Comparison of ENCODE assay signal across 19 cellular contexts in genomic region chrX:56368962-56369361, GRCh38.
DNase-seq lines count a peak whose midpoint lies in the region; ATAC-seq and TF ChIP-seq lines count a peak whose summit lies in the region.
"Had no signal": no experiment of that assay in that cellular context is flagged by ENCODE, and none has a peak within 500 bp of the region (broad histone marks: within the 10 kb centered on the region; RNA-seq: fewer than 3 reads in every experiment).

No MANE protein-coding gene starts in this region.

- H3K4ac ChIP-seq in mesenchymal stem cell (ENCODE audit: low read depth in 1 of 2, low read length in 2 of 2): no peak overlapping the region

- CTCF ChIA-PET in T-cell (lab: Charles Lee): no interaction called here

- H3K4me3 ChIP-seq in mesenchymal stem cell (ENCODE audit: insufficient read depth in 1 of 2, low read depth in 1 of 2, low read length in 2 of 2) (no peak overlapping the region), prostate gland (no peak overlapping the region)

- no peak overlapping the region for H3K23ac ChIP-seq in mesenchymal stem cell (ENCODE audit: low read length in 2 of 2)

- H3K36me3 ChIP-seq in mesenchymal stem cell (ENCODE audit: control insufficient read depth in 1 of 2, insufficient read depth in 2 of 2, low read depth in 1 of 2, low read length in 2 of 2) (no peaks in the 10 kb centered on the region), prostate gland (no peaks in the 10 kb centered on the region)

- no peak overlapping the region for H2BK120ac ChIP-seq in mesenchymal stem cell (ENCODE audit: low read depth, low read length)

- no peak for ATAC-seq in activated T-cell treated with anti-CD3 and anti-CD28 coated beads, Interleukin-2, amount 50 U/mL, for 72 hours (replicated peaks in 1 of 2)
- no peak for ATAC-seq in T-cell (replicated peaks in 1 of 4)
- no peak for ATAC-seq in naive thymus-derived CD8-positive, alpha-beta T cell

- H3K27ac Mint-ChIP-seq in activated T-cell treated with anti-CD3 and anti-CD28 coated beads, Interleukin-2, amount 50 U/mL, for 72 hours: peak overlapping the region; percentile 80
- H3K27ac Mint-ChIP-seq in T-cell: peak overlapping the region; percentile 31 to 85
- H3K27ac Mint-ChIP-seq in activated T-helper 1 cell treated with anti-CD3 and anti-CD28 coated beads, Interleukin-12 subunit alpha, Interleukin-12 subunit beta, Interleukin-2, Interleukin-4 antibody, amounts not matched to agents 30 ng/mL and 10 ng/mL and 1 ng/mL, durations not matched to agents 14 hours and 24 hours and 36 hours: peak overlapping the region; percentile 27
- peak overlapping the region in 6 of 10 donors; percentile 2 to 84 (median 27) for H3K27ac Mint-ChIP-seq in naive thymus-derived CD8-positive, alpha-beta T cell
- H3K27ac Mint-ChIP-seq: CD14-positive monocyte had no signal

- no peak overlapping the region for H2BK5ac ChIP-seq in mesenchymal stem cell (ENCODE audit: low read depth, low read length, poor library complexity, severe bottlenecking)

- no peak overlapping the region for H2AFZ ChIP-seq in mesenchymal stem cell (ENCODE audit: low read depth, low read length)

- no peaks in the 10 kb centered on the region for H3K4me1 ChIP-seq in mesenchymal stem cell (ENCODE audit: control insufficient read depth, insufficient read depth, low read depth, low read length)
- H3K4me1 ChIP-seq in prostate gland (replicated peaks): no peaks in the 10 kb centered on the region

- TF ChIP-seq CTCF in prostate gland (IDR thresholded peaks at IDR 0.05): no peak

- TF ChIP-seq POLR2A in prostate gland (IDR thresholded peaks at IDR 0.05): no peak

- peaks cover 6% of the 10 kb centered on the region for H3K27me3 Mint-ChIP-seq in activated T-cell treated with anti-CD3 and anti-CD28 coated beads, Interleukin-2, amount 50 U/mL, for 72 hours (ENCODE audit: low read depth)
- peaks cover 0 to 11% of the 10 kb centered on the region in 2 donors for H3K27me3 Mint-ChIP-seq in T-cell
- no peaks in the 10 kb centered on the region for H3K27me3 Mint-ChIP-seq in activated T-helper 1 cell treated with anti-CD3 and anti-CD28 coated beads, Interleukin-12 subunit alpha, Interleukin-12 subunit beta, Interleukin-2, Interleukin-4 antibody, amounts not matched to agents 30 ng/mL and 10 ng/mL and 1 ng/mL, durations not matched to agents 14 hours and 24 hours and 36 hours (ENCODE audit: insufficient read depth)
- no peaks in the 10 kb centered on the region for H3K27me3 Mint-ChIP-seq in naive thymus-derived CD8-positive, alpha-beta T cell

- H3K9me3 Mint-ChIP-seq in activated T-cell treated with anti-CD3 and anti-CD28 coated beads, Interleukin-2, amount 50 U/mL, for 72 hours: peaks cover 0 to 3% of the 10 kb centered on the region in 2 donors
- H3K9me3 Mint-ChIP-seq in T-cell: peaks cover 0 to 4% (median 0%) of the 10 kb centered on the region in 3 donors
- peaks cover 6% of the 10 kb centered on the region for H3K9me3 Mint-ChIP-seq in activated T-helper 1 cell treated with anti-CD3 and anti-CD28 coated beads, Interleukin-12 subunit alpha, Interleukin-12 subunit beta, Interleukin-2, Interleukin-4 antibody, amounts not matched to agents 30 ng/mL and 10 ng/mL and 1 ng/mL, durations not matched to agents 14 hours and 24 hours and 36 hours
- peaks cover 0 to 15% (median 1%) of the 10 kb centered on the region in 9 donors for H3K9me3 Mint-ChIP-seq in naive thymus-derived CD8-positive, alpha-beta T cell

- peak overlapping the region; percentile 40 to 74 for H3K4me3 Mint-ChIP-seq in activated T-cell treated with anti-CD3 and anti-CD28 coated beads, Interleukin-2, amount 50 U/mL, for 72 hours
- peak overlapping the region in 2 of 3 donors; percentile 22 to 28 for H3K4me3 Mint-ChIP-seq in T-cell
- H3K4me3 Mint-ChIP-seq in activated T-helper 1 cell treated with anti-CD3 and anti-CD28 coated beads, Interleukin-12 subunit alpha, Interleukin-12 subunit beta, Interleukin-2, Interleukin-4 antibody, amounts not matched to agents 30 ng/mL and 10 ng/mL and 1 ng/mL, durations not matched to agents 14 hours and 24 hours and 36 hours: peak overlapping the region; percentile 19
- peak overlapping the region in 7 of 10 donors; percentile 2 to 59 (median 43) for H3K4me3 Mint-ChIP-seq in naive thymus-derived CD8-positive, alpha-beta T cell
- H3K4me3 Mint-ChIP-seq: CD14-positive monocyte had no signal

- H3K36me3 Mint-ChIP-seq in activated T-cell treated with anti-CD3 and anti-CD28 coated beads, Interleukin-2, amount 50 U/mL, for 72 hours (ENCODE audit: insufficient read depth in 2 of 2): peaks cover 9 to 11% of the 10 kb centered on the region in 2 donors
- H3K36me3 Mint-ChIP-seq in T-cell: no peaks in the 10 kb centered on the region
- peaks cover 11% of the 10 kb centered on the region for H3K36me3 Mint-ChIP-seq in activated T-helper 1 cell treated with anti-CD3 and anti-CD28 coated beads, Interleukin-12 subunit alpha, Interleukin-12 subunit beta, Interleukin-2, Interleukin-4 antibody, amounts not matched to agents 30 ng/mL and 10 ng/mL and 1 ng/mL, durations not matched to agents 14 hours and 24 hours and 36 hours (ENCODE audit: low read depth)
- H3K36me3 Mint-ChIP-seq in naive thymus-derived CD8-positive, alpha-beta T cell: peaks cover 0 to 4% (median 0%) of the 10 kb centered on the region in 3 donors
- H3K36me3 Mint-ChIP-seq: CD14-positive monocyte had no signal

- no peak overlapping the region for H4K8ac ChIP-seq in mesenchymal stem cell (ENCODE audit: low read length)

- no peaks in the 10 kb centered on the region for H3K79me1 ChIP-seq in mesenchymal stem cell (replicated peaks; ENCODE audit: low read length, poor library complexity, severe bottlenecking)

- H3K18ac ChIP-seq in mesenchymal stem cell (ENCODE audit: low read depth in 1 of 2, low read length in 2 of 2): no peak overlapping the region

- no peak overlapping the region for H4K91ac ChIP-seq in mesenchymal stem cell (ENCODE audit: low read length)

- no peak overlapping the region for H3K14ac ChIP-seq in mesenchymal stem cell (ENCODE audit: low read length in 2 of 2)

- POLR2A ChIA-PET in T-cell (lab: Charles Lee): no interaction called here
- POLR2A ChIA-PET in naive thymus-derived CD8-positive, alpha-beta T cell (lab: Charles Lee): interaction anchor here (0.6 kb wide), 1 partner anchor 54 kb away, joined by 4 read pairs; no protein-coding TSS in a partner anchor

- H3K27ac ChIP-seq in mesenchymal stem cell (ENCODE audit: low read length, poor library complexity, severe bottlenecking) (no peak overlapping the region), prostate gland (no peak overlapping the region)

- peaks cover 3% of the 10 kb centered on the region for H3K9me3 ChIP-seq in mesenchymal stem cell (ENCODE audit: control insufficient read depth, low read length)
- H3K9me3 ChIP-seq in prostate gland: no peaks in the 10 kb centered on the region

- intact Hi-C loops in activated T-helper 1 cell treated with anti-CD3 and anti-CD28 coated beads, Interleukin-12 subunit alpha, Interleukin-12 subunit beta, Interleukin-2, Interleukin-4 antibody, amounts not matched to agents 30 ng/mL and 10 ng/mL and 1 ng/mL, durations not matched to agents 14 hours and 24 hours and 36 hours (cut with micrococcal nuclease): loop anchor here (1.0 to 5.0 kb wide), 3 partner anchors 13 to 358 kb away; partner anchors contain the start of gene NBDY
- intact Hi-C loops in prostate gland (cut with DNase I): no loop called here

- H3K9ac ChIP-seq in mesenchymal stem cell (ENCODE audit: low read length): no peak overlapping the region

- WGBS in mesenchymal stem cell: no CpG with 5 or more reads among the region's 1 CpG
- 71% methylated on average over 1 of the region's 1 CpG for WGBS in prostate gland

- H3K27me3 ChIP-seq in mesenchymal stem cell (ENCODE audit: control insufficient read depth in 1 of 2, insufficient read depth in 1 of 2, low read length in 2 of 2) (no peaks in the 10 kb centered on the region), prostate gland (replicated peaks; ENCODE audit: insufficient read depth) (no peaks in the 10 kb centered on the region)

- H3K4me1 Mint-ChIP-seq in activated T-cell treated with anti-CD3 and anti-CD28 coated beads, Interleukin-2, amount 50 U/mL, for 72 hours (ENCODE audit: low read depth): peaks cover 40% of the 10 kb centered on the region
- peaks cover 50 to 56% (median 50%) of the 10 kb centered on the region in 3 donors for H3K4me1 Mint-ChIP-seq in T-cell
- peaks cover 55% of the 10 kb centered on the region for H3K4me1 Mint-ChIP-seq in activated T-helper 1 cell treated with anti-CD3 and anti-CD28 coated beads, Interleukin-12 subunit alpha, Interleukin-12 subunit beta, Interleukin-2, Interleukin-4 antibody, amounts not matched to agents 30 ng/mL and 10 ng/mL and 1 ng/mL, durations not matched to agents 14 hours and 24 hours and 36 hours (ENCODE audit: low read depth)
- H3K4me1 Mint-ChIP-seq in naive thymus-derived CD8-positive, alpha-beta T cell: peaks cover 16 to 51% (median 47%) of the 10 kb centered on the region in 4 donors

- DNase-seq in activated T-cell treated with anti-CD3 and anti-CD28 coated beads, Interleukin-2, amount 50 U/mL, for 72 hours: no peak
- no peak for DNase-seq in activated T-cell treated with anti-CD3 and anti-CD28 coated beads, Interleukin-2, amount 50 U/mL, for 1 hour
- no peak for DNase-seq in T-cell
- DNase-seq in activated T-helper 1 cell treated with anti-CD3 and anti-CD28 coated beads, Interleukin-12 subunit alpha, Interleukin-12 subunit beta, Interleukin-2, Interleukin-4 antibody, amounts not matched to agents 30 ng/mL and 10 ng/mL and 1 ng/mL, durations not matched to agents 14 hours and 24 hours and 36 hours (ENCODE audit: low spot score): no peak
- DNase-seq in naive thymus-derived CD8-positive, alpha-beta T cell: no peak
- DNase-seq in mesenchymal stem cell: no peak
- no peak for DNase-seq in prostate gland (ENCODE audit: low spot score)
- DNase-seq: ACHN, AML-193, DMS53, H7, KG1, NCI-H1048, NCI-H1436 treated with DMSO at 0.1 percent for 48 hours, NCI-H2081 treated with DMSO at 0.1 percent for 48 hours, NCI-H510A, NCI-H774, RPMI8226 had no signal

- H2BK15ac ChIP-seq in mesenchymal stem cell (ENCODE audit: low read depth, poor library complexity, severe bottlenecking): no peak overlapping the region

- no peak overlapping the region for H2AK5ac ChIP-seq in mesenchymal stem cell (ENCODE audit: low read length, severe bottlenecking)

- no peak overlapping the region for H2BK12ac ChIP-seq in mesenchymal stem cell (ENCODE audit: low read length in 2 of 2)

- no peak overlapping the region for H3K4me2 ChIP-seq in mesenchymal stem cell (ENCODE audit: low read length, poor library complexity, severe bottlenecking)

Comparison
In these comparisons a context has a peak if more than half of its experiments do, and no peak if none do; other contexts are left out.
1. H3K27ac Mint-ChIP-seq: peak in every context shown above with its lines; median percentile 80 in activated T-cell treated with anti-CD3 and anti-CD28 coated beads, Interleukin-2, amount 50 U/mL, for 72 hours; 58 in T-cell; 27 in activated T-helper 1 cell treated with anti-CD3 and anti-CD28 coated beads, Interleukin-12 subunit alpha, Interleukin-12 subunit beta, Interleukin-2, Interleukin-4 antibody, amounts not matched to agents 30 ng/mL and 10 ng/mL and 1 ng/mL, durations not matched to agents 14 hours and 24 hours and 36 hours; 27 in naive thymus-derived CD8-positive, alpha-beta T cell.